Comparison of ENCODE assay signal across 11 cellular contexts in the genomic region with DNA sequence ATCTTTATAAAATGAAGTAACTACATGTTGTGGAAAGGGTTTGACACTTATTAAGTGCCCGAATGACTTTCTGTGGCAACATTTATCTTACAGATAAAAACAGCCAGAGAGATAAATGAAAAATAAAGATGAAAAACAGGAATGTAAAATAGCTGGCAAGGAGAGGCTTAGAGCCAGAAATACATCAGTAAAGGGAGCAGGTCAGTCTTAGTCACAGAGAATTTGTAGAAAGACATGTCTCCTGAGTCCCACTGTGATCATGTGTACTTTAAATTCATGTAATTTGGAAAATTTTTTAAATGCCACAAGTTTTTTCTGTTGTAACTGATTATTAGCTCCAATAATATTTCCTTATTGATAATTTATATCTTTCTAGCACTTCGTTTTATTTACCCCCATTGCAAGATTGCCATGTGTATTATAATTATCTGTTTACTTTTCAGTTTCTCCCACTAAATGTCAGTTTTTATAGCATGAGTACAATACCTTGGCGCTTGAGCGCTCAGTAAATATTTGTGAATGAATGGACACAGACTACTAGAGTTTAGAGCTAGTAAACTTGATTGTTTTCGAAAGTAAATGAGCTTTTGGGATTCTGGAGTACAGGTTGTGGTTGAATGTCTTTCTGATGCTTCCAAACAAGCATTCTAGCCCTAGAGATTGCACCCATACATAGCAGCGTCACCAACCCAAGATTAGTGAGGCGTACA. TPM values are rescaled to one million over a fixed set of nuclear protein-coding genes. Genes with fewer than 3 reads are reported as not detected.
DNase-seq lines count a peak whose midpoint lies in the region; ATAC-seq and TF ChIP-seq lines count a peak whose summit lies in the region.
"Had no signal": no experiment of that assay in that cellular context is flagged by ENCODE, and none has a peak within 500 bp of the region (broad histone marks: within the 10 kb centered on the region; RNA-seq: fewer than 3 reads in every experiment).

No MANE protein-coding gene starts in this region.

- no peaks in the 10 kb centered on the region for H3K36me3 ChIP-seq in CD4-positive, alpha-beta memory T cell (ENCODE audit: insufficient read depth, low read length)
- H3K36me3 ChIP-seq in HAP-1 (replicated peaks) (no peaks in the 10 kb centered on the region), SK-N-SH (replicated peaks in 1 of 2; ENCODE audit: control insufficient read depth in 1 of 2, insufficient read depth in 2 of 2, low read length in 1 of 2) (peaks cover 0 to 6% of the 10 kb centered on the region in 2 experiments), H7 (replicated peaks; ENCODE audit: control insufficient read depth, insufficient read depth, low read length) (no peaks in the 10 kb centered on the region)

- no peaks in the 10 kb centered on the region for H3K9me3 ChIP-seq in CD4-positive, alpha-beta memory T cell (ENCODE audit: control insufficient read depth in 1 of 2, low read length in 2 of 2)
- H3K9me3 ChIP-seq in HAP-1 (no peaks in the 10 kb centered on the region), SK-N-SH (no peaks in the 10 kb centered on the region)

- H3K4me3 Mint-ChIP-seq in CD4-positive, alpha-beta memory T cell = peak overlapping the region in 6 of 8 donors; percentile 43 to 70 (median 60)
- H3K4me3 Mint-ChIP-seq: natural killer cell had no signal

- H3K9me3 Mint-ChIP-seq in CD4-positive, alpha-beta memory T cell = no peaks in the 10 kb centered on the region
- H3K9me3 Mint-ChIP-seq: natural killer cell had no signal

- POLR2A ChIA-PET in CD4-positive, alpha-beta memory T cell (lab: Charles Lee; ENCODE audit: partially characterized antibody) = interaction anchor here (0.7 to 1.2 kb wide), 4 partner anchors 11 to 140 kb away, joined by 3 to 4 read pairs (median 4); no protein-coding TSS in a partner anchor
- POLR2A ChIA-PET in SK-N-SH (lab: Yijun Ruan, JAX) = no interaction called here

- TF ChIP-seq EP300 in SK-N-SH (IDR thresholded peaks at IDR 0.05; ENCODE audit: borderline replicate concordance in 1 of 2, low read depth in 1 of 2, low read length in 1 of 2) = no peak

- no peak overlapping the region for H3K27ac ChIP-seq in CD4-positive, alpha-beta memory T cell (ENCODE audit: low read depth, low read length)
- H3K27ac ChIP-seq in SK-N-SH (ENCODE audit: low read depth in 2 of 2, low read length in 1 of 2) = peak overlapping the region in 1 of 2 experiments; percentile 35; a peak in 1 of 4 replicates

- ATAC-seq in left colon = peak; percentile 71
- no peak for ATAC-seq in GM18870 (IDR thresholded peaks at IDR 0.05; ENCODE audit: unreplicated experiment)
- ATAC-seq: natural killer cell had no signal

- in situ Hi-C loops in HAP-1 (cut with MboI; ENCODE audit: low sequenced_read_pairs) = no loop called here

- H3K4me2 ChIP-seq in SK-N-SH = peak overlapping the region; percentile 9; the same call in 1 of the 2 replicates

- H3K9ac ChIP-seq in SK-N-SH = no peak overlapping the region

- H3K4me1 Mint-ChIP-seq in CD4-positive, alpha-beta memory T cell = peaks cover 80 to 97% (median 86%) of the 10 kb centered on the region in 4 donors

- no peaks in the 10 kb centered on the region for H3K27me3 ChIP-seq in CD4-positive, alpha-beta memory T cell (ENCODE audit: insufficient read depth, low read length)
- H3K27me3 ChIP-seq in HAP-1 (ENCODE audit: low read depth) = no peaks in the 10 kb centered on the region
- H3K27me3 ChIP-seq in SK-N-SH (ENCODE audit: insufficient read depth) = no peaks in the 10 kb centered on the region
- H3K27me3 ChIP-seq in H7 (ENCODE audit: control insufficient read depth, insufficient read depth, low read length) = no peaks in the 10 kb centered on the region

- no peaks in the 10 kb centered on the region for H3K36me3 Mint-ChIP-seq in CD4-positive, alpha-beta memory T cell
- H3K36me3 Mint-ChIP-seq: natural killer cell had no signal

- no peak for TF ChIP-seq CTCF in SK-N-SH (IDR thresholded peaks at IDR 0.05)

- H3K4me1 ChIP-seq in CD4-positive, alpha-beta memory T cell (ENCODE audit: insufficient read depth, low read length) = peaks cover 98% of the 10 kb centered on the region
- H3K4me1 ChIP-seq in HAP-1 = peaks cover 64% of the 10 kb centered on the region
- peaks cover 22 to 37% of the 10 kb centered on the region in 2 experiments for H3K4me1 ChIP-seq in SK-N-SH (ENCODE audit: control insufficient read depth in 1 of 2, insufficient read depth in 2 of 2, low read depth in 1 of 2, low read length in 1 of 2)

- no peak overlapping the region for H2AFZ ChIP-seq in SK-N-SH (ENCODE audit: low read depth)

- WGBS in SK-N-SH (ENCODE audit: low lambda C conversion rate) = 81% methylated on average over 7 of the region's 7 CpGs

- no peak for DNase-seq in CD4-positive, alpha-beta memory T cell
- DNase-seq in HAP-1 (ENCODE audit: low spot score in 2 of 2) (peak; percentile 23 to 85), SK-N-SH (no peak), left colon (no peak), OCI-M2 (lab: John Stamatoyannopoulos, UW; ENCODE audit: unreplicated experiment) (no peak), glomerular visceral epithelial cell (ENCODE audit: extremely low spot score) (no peak), H7 (no peak)
- DNase-seq: natural killer cell; stimulated activated CD4-positive, alpha-beta T cell treated with anti-CD3 and anti-CD28 coated beads, Interleukin-15, amount 100 ng/mL, for 24 hours; stimulated activated naive CD4-positive, alpha-beta T cell had no signal

- peak overlapping the region in 4 of 7 donors; percentile 7 to 75 (median 31) for H3K27ac Mint-ChIP-seq in CD4-positive, alpha-beta memory T cell
- H3K27ac Mint-ChIP-seq: natural killer cell had no signal

- peaks cover 24% of the 10 kb centered on the region for H3F3A ChIP-seq in SK-N-SH (replicated peaks; ENCODE audit: insufficient read depth)

- no peaks in the 10 kb centered on the region for H3K27me3 Mint-ChIP-seq in CD4-positive, alpha-beta memory T cell

- no peak for TF ChIP-seq RAD21 in SK-N-SH (IDR thresholded peaks at IDR 0.05; ENCODE audit: low read length)

- CTCF ChIA-PET in CD4-positive, alpha-beta memory T cell (lab: Charles Lee; ENCODE audit: partially characterized antibody) = interaction anchor here (1.3 to 1.5 kb wide), 3 partner anchors 8 to 99 kb away, joined by 3 to 7 read pairs (median 5); no protein-coding TSS in a partner anchor
- CTCF ChIA-PET in SK-N-SH (lab: Yijun Ruan, JAX) = interaction anchor here (1.7 to 1.9 kb wide), 2 partner anchors 99 to 304 kb away, joined by 4 to 7 read pairs; no protein-coding TSS in a partner anchor

- H4K20me1 ChIP-seq in SK-N-SH (ENCODE audit: insufficient read depth) = peaks cover 92% of the 10 kb centered on the region

- H3K9me2 ChIP-seq in SK-N-SH = no peaks in the 10 kb centered on the region

- peaks cover 100% of the 10 kb centered on the region for H3K79me2 ChIP-seq in SK-N-SH (ENCODE audit: insufficient read depth)

- no peak overlapping the region for H3K4me3 ChIP-seq in CD4-positive, alpha-beta memory T cell (ENCODE audit: low read length in 2 of 2)
- H3K4me3 ChIP-seq in HAP-1 (no peak overlapping the region), SK-N-SH (ENCODE audit: low read depth in 2 of 2, low read length in 1 of 2) (no peak overlapping the region), H7 (ENCODE audit: insufficient read depth, low read depth, low read length) (no peak overlapping the region)

- intact Hi-C loops in CD4-positive, alpha-beta memory T cell (cut with micrococcal nuclease) = no loop called here
- intact Hi-C loops in left colon (cut with DNase I, micrococcal nuclease) = no loop called here

TF ChIP-seq in SK-N-SH, 30 proteins besides CTCF, POLR2A, EP300 and RAD21 (continues in another document):
- TF ChIP-seq, protein P1, sequence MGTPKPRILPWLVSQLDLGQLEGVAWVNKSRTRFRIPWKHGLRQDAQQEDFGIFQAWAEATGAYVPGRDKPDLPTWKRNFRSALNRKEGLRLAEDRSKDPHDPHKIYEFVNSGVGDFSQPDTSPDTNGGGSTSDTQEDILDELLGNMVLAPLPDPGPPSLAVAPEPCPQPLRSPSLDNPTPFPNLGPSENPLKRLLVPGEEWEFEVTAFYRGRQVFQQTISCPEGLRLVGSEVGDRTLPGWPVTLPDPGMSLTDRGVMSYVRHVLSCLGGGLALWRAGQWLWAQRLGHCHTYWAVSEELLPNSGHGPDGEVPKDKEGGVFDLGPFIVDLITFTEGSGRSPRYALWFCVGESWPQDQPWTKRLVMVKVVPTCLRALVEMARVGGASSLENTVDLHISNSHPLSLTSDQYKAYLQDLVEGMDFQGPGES (IDR thresholded peaks at IDR 0.05; ENCODE audit: low read depth, low read length) = no peak
- no peak for TF ChIP-seq FOSL2 (IDR thresholded peaks at IDR 0.05; ENCODE audit: borderline replicate concordance, low read depth)
- no peak for TF ChIP-seq POLR2AphosphoS5 (IDR thresholded peaks at IDR 0.05; ENCODE audit: low read depth, low read length)
- TF ChIP-seq, protein P2, sequence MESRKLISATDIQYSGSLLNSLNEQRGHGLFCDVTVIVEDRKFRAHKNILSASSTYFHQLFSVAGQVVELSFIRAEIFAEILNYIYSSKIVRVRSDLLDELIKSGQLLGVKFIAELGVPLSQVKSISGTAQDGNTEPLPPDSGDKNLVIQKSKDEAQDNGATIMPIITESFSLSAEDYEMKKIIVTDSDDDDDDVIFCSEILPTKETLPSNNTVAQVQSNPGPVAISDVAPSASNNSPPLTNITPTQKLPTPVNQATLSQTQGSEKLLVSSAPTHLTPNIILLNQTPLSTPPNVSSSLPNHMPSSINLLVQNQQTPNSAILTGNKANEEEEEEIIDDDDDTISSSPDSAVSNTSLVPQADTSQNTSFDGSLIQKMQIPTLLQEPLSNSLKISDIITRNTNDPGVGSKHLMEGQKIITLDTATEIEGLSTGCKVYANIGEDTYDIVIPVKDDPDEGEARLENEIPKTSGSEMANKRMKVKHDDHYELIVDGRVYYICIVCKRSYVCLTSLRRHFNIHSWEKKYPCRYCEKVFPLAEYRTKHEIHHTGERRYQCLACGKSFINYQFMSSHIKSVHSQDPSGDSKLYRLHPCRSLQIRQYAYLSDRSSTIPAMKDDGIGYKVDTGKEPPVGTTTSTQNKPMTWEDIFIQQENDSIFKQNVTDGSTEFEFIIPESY (IDR thresholded peaks at IDR 0.05; ENCODE audit: borderline replicate concordance, low read depth) = no peak
- TF ChIP-seq TCF12 (IDR thresholded peaks at IDR 0.05) = no peak
- TF ChIP-seq NRF1 (IDR thresholded peaks at IDR 0.05; ENCODE audit: low read depth, low read length) = no peak
- no peak for TF ChIP-seq CHD2 (IDR thresholded peaks at IDR 0.05; ENCODE audit: low read length, partially characterized antibody)

RNA-seq across cellular contexts. Expression of a gene that starts 15.2 kb away (rescaled TPM):
- total RNA-seq in CD4-positive, alpha-beta memory T cell = 100 to 1,000 TPM; 108 to 116 TPM
- 10 to 100 TPM; 27.0 to 28.9 TPM for polyA plus RNA-seq in CD4-positive, alpha-beta memory T cell
- polyA plus RNA-seq in SK-N-SH (2012; rRNA removed) = 24.4 and 29.5 TPM in 2 replicates
- 33.1 and 35.7 TPM in 2 replicates for polyA plus RNA-seq in SK-N-SH (2012; cell fraction: cytosol; rRNA removed)
- polyA plus RNA-seq in SK-N-SH (2012; cell fraction: nucleus; rRNA removed) = 10.1 and 20.2 TPM in 2 replicates
- total RNA-seq in left colon = 10 to 100 TPM; 57.7 to 69.5 TPM
- total RNA-seq in H7 (2014; rRNA removed; shearing (Covaris generic)) = 25.5 and 34.1 TPM in 2 replicates

Comparison
In these comparisons a context has a peak if more than half of its experiments do, and no peak if none do; other contexts are left out.
1. DNase-seq: peak in HAP-1 (2 of 2); none in CD4-positive, alpha-beta memory T cell (0 of 5), SK-N-SH (single experiment), left colon (0 of 2), OCI-M2 (single experiment), glomerular visceral epithelial cell (single experiment) and H7 (single experiment).